8 cellular contexts compared by ENCODE assay signal in the genomic region with DNA sequence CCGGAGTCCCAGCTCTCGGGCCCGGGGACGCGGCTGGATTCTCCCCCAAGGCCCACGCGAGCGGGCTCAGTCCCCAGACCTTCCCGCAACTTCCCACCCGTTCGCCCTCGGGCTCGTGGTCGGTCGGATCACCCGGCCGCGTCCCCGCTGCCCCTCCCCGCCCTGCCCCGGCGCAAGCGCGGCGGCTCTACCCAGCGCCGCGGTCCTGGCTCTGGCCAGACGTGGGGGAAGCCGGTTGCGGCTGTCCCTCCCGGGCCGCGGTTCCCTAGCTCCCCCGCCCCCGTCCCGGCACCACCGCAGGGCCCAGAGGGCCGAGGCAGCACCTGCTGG. TPM values are rescaled to one million over a fixed set of nuclear protein-coding genes. Genes with fewer than 3 reads are reported as not detected.
DNase-seq lines count a peak whose midpoint lies in the region; ATAC-seq, FAIRE-seq and TF ChIP-seq lines count a peak whose summit lies in the region.

No MANE protein-coding gene starts in this region.

- H2AFZ ChIP-seq in endothelial cell of umbilical vein (ENCODE audit: low read depth, low read length): peak overlapping the region; percentile 21

- DNase-seq in GM12891 (ENCODE audit: insufficient read length, low spot score) (no peak), RPMI8226 (peak; percentile 45), endothelial cell of umbilical vein (ENCODE audit: low read depth, low spot score) (no peak), NCI-H2081 treated with DMSO at 0.1 percent for 48 hours (lab: John Stamatoyannopoulos, UW) (no peak), germinal center (ENCODE audit: low spot score) (no peak)

- peaks cover 27% of the 10 kb centered on the region for H3K4me1 ChIP-seq in endothelial cell of umbilical vein (ENCODE audit: control insufficient read depth, extremely low read depth, insufficient read depth, low read length)

- H3K27me3 Mint-ChIP-seq in nephron (ENCODE audit: low read depth): no peaks in the 10 kb centered on the region

- no peaks in the 10 kb centered on the region for H3K36me3 Mint-ChIP-seq in nephron (ENCODE audit: low read depth)

- CTCF ChIA-PET in endothelial cell of umbilical vein (lab: Charles Lee): interaction anchor here (0.8 to 4.8 kb wide), 33 partner anchors 9 to 499 kb away, joined by 3 to 136 read pairs (median 7); a partner anchor contains a TSS

- dilution Hi-C loops in endothelial cell of umbilical vein (cut with MboI; ENCODE audit: extremely low pct_ligation_motif_present, low sequenced_read_pairs): no loop called here

- peak; percentile 28; the same call in 1 of the 2 replicates for TF ChIP-seq POLR2A in GM12891 (IDR thresholded peaks at IDR 0.05; ENCODE audit: low read depth, low read length)
- TF ChIP-seq POLR2A in endothelial cell of umbilical vein (IDR thresholded peaks at IDR 0.05; ENCODE audit: low read depth, low read length): no peak

- TF ChIP-seq CTCF in endothelial cell of umbilical vein (IDR thresholded peaks at IDR 0.05; ENCODE audit: extremely low read depth in 1 of 2, insufficient read depth in 1 of 2, low read depth in 1 of 2, low read length in 2 of 2) (no peak), nephron (IDR thresholded peaks at IDR 0.05; ENCODE audit: unreplicated experiment in 3 of 3) (no peak)

- peak overlapping the region; percentile 28 to 98 (median 79) for H3K4me3 ChIP-seq in endothelial cell of umbilical vein (replicated peaks in 1 of 3; ENCODE audit: insufficient read depth in 1 of 3, low read depth in 1 of 3, low read length in 3 of 3)

- no peak for FAIRE-seq in GM12891 (lab: Jason Lieb, UNC)
- no peak for FAIRE-seq in endothelial cell of umbilical vein (lab: Jason Lieb, UNC)

- H3K4me3 Mint-ChIP-seq in nephron: peak overlapping the region; percentile 48 to 96 (median 95)

- no peaks in the 10 kb centered on the region for H3K9me3 ChIP-seq in endothelial cell of umbilical vein (replicated peaks; ENCODE audit: control insufficient read depth, insufficient read depth, low read length)

- no TSS peak for BruUV-seq in endothelial cell of umbilical vein (replicated peaks; lab: Mats Ljungman, UMichigan)

- H3K27ac Mint-ChIP-seq in nephron: peak overlapping the region in 1 of 3 experiments; percentile 98

- peaks cover 59% of the 10 kb centered on the region for H3K4me1 Mint-ChIP-seq in nephron

- no peaks in the 10 kb centered on the region for H3K9me1 ChIP-seq in endothelial cell of umbilical vein (replicated peaks; ENCODE audit: control insufficient read depth, extremely low read depth, insufficient read depth, low read length)

- peaks cover 51% of the 10 kb centered on the region for H3K79me2 ChIP-seq in endothelial cell of umbilical vein (ENCODE audit: control insufficient read depth, insufficient read depth, low read length)

- peak overlapping the region; percentile 97 for H3K9ac ChIP-seq in endothelial cell of umbilical vein (replicated peaks; ENCODE audit: extremely low read depth, insufficient read depth, low read length)

- H3K9me3 Mint-ChIP-seq in nephron: no peaks in the 10 kb centered on the region

- peaks cover 10% of the 10 kb centered on the region for H4K20me1 ChIP-seq in endothelial cell of umbilical vein (replicated peaks; ENCODE audit: control insufficient read depth, extremely low read depth, insufficient read depth, low read length)

- H3K27me3 ChIP-seq in endothelial cell of umbilical vein (ENCODE audit: control insufficient read depth in 2 of 2, insufficient read depth in 2 of 2, low read length in 2 of 2): no peaks in the 10 kb centered on the region

- POLR2A ChIA-PET in endothelial cell of umbilical vein (lab: Charles Lee): interaction anchor here (0.6 to 2.9 kb wide), 8 partner anchors 9 to 1142 kb away, joined by 3 to 12 read pairs (median 4); a partner anchor contains a TSS

- intact Hi-C loops in endothelial cell of umbilical vein (cut with micrococcal nuclease): loop anchor here (1.0 to 5.0 kb wide), 4 partner anchors 37 to 460 kb away; a partner anchor contains a TSS

- no peaks in the 10 kb centered on the region for H3K36me3 ChIP-seq in endothelial cell of umbilical vein (ENCODE audit: control insufficient read depth in 2 of 2, extremely low read depth in 1 of 2, insufficient read depth in 2 of 2, low read length in 2 of 2)

- peak overlapping the region; percentile 94 for H3K27ac ChIP-seq in endothelial cell of umbilical vein (ENCODE audit: insufficient read depth, low read depth, low read length)

- ATAC-seq in GM21825 (IDR thresholded peaks at IDR 0.05; ENCODE audit: unreplicated experiment): peak; percentile 24
- ATAC-seq in activated CD4-positive, CD25-positive, alpha-beta regulatory T cell treated with anti-CD3 and anti-CD28 coated beads, Interleukin-2, amount 50 U/mL, for 24 hours: no peak

- H3K4me2 ChIP-seq in endothelial cell of umbilical vein (ENCODE audit: insufficient read depth, low read length): no peak overlapping the region

TF ChIP-seq in GM12891, 5 proteins besides CTCF, POLR2A, EP300 and RAD21:
- TF ChIP-seq PAX5 (IDR thresholded peaks at IDR 0.05; ENCODE audit: insufficient read depth, low read length, severe bottlenecking) (no peak), POLR2AphosphoS5 (IDR thresholded peaks at IDR 0.05; ENCODE audit: low read depth, low read length) (0 out of 2 replicates have a peak, but pooled peaks have one; percentile 8), POU2F2 (IDR thresholded peaks at IDR 0.05; ENCODE audit: low read depth, low read length) (no peak), SPI1 (IDR thresholded peaks at IDR 0.05; ENCODE audit: low read depth, low read length) (no peak), TAF1 (IDR thresholded peaks at IDR 0.05; ENCODE audit: low read depth, low read length) (no peak)
TF ChIP-seq in GM12891: peak in this region for 1.

TF ChIP-seq in endothelial cell of umbilical vein, 7 proteins besides CTCF, POLR2A, EP300 and RAD21:
- TF ChIP-seq POLR2AphosphoS5 (IDR thresholded peaks at IDR 0.05; ENCODE audit: insufficient read depth, low read depth, low read length) (no peak), MYC (IDR thresholded peaks at IDR 0.05; ENCODE audit: low read depth, low read length) (no peak), FOS (IDR thresholded peaks at IDR 0.05; ENCODE audit: borderline replicate concordance, insufficient read depth, low read length) (no peak), JUN (IDR thresholded peaks at IDR 0.05; ENCODE audit: borderline replicate concordance, insufficient read depth, insufficient read length, low read depth) (no peak), GATA2 (IDR thresholded peaks at IDR 0.05; ENCODE audit: insufficient read depth, insufficient read length, low read depth, low read length) (no peak)

RNA-seq across cellular contexts. Expression of a gene that starts 0.4 kb away (rescaled TPM):
- 15.0 TPM for polyA plus RNA-seq in GM12891 (2012; ENCODE audit: low read depth, missing spikeins)
- total RNA-seq in endothelial cell of umbilical vein: 59.5 and 66.2 TPM in 2 replicates
- 57.1 and 63.1 TPM in 2 replicates for polyA plus RNA-seq in endothelial cell of umbilical vein
- 67.6 and 71.3 TPM in 2 replicates for polyA plus RNA-seq in endothelial cell of umbilical vein (2011; cell fraction: cytosol; rRNA removed)
- polyA plus RNA-seq in endothelial cell of umbilical vein (2011; cell fraction: nucleus; rRNA removed): 89.9 and 99.1 TPM in 2 replicates
- polyA plus RNA-seq in endothelial cell of umbilical vein (2012): 63.3 and 69.1 TPM in 2 replicates
- polyA minus RNA-seq in endothelial cell of umbilical vein: 92.6 and 103 TPM in 2 replicates
- 74.1 TPM for polyA minus RNA-seq in endothelial cell of umbilical vein (2011; cell fraction: cytosol; rRNA and poly(A)+ RNA removed)
- polyA minus RNA-seq in endothelial cell of umbilical vein (2011; cell fraction: nucleus; rRNA and poly(A)+ RNA removed): 76.5 and 104 TPM in 2 replicates

RNA-seq across cellular contexts. Expression of a gene that starts 51.6 kb away (rescaled TPM):
- polyA plus RNA-seq in GM12891 (2012; ENCODE audit: low read depth, missing spikeins): 339 TPM
- total RNA-seq in endothelial cell of umbilical vein: 316 and 322 TPM in 2 replicates
- 28.0 and 57.5 TPM in 2 replicates for polyA plus RNA-seq in endothelial cell of umbilical vein
- polyA plus RNA-seq in endothelial cell of umbilical vein (2011; cell fraction: cytosol; rRNA removed): 143 and 159 TPM in 2 replicates
- polyA plus RNA-seq in endothelial cell of umbilical vein (2011; cell fraction: nucleus; rRNA removed): 136 and 204 TPM in 2 replicates
- 422 and 615 TPM in 2 replicates for polyA plus RNA-seq in endothelial cell of umbilical vein (2012)
- polyA minus RNA-seq in endothelial cell of umbilical vein: 35.6 and 37.0 TPM in 2 replicates
- 18.1 TPM for polyA minus RNA-seq in endothelial cell of umbilical vein (2011; cell fraction: cytosol; rRNA and poly(A)+ RNA removed)
- 70.6 and 119 TPM in 2 replicates for polyA minus RNA-seq in endothelial cell of umbilical vein (2011; cell fraction: nucleus; rRNA and poly(A)+ RNA removed)
